ENCODE assay signal across 19 cellular contexts in genomic region chr9:3436629-3437028, GRCh38.
DNase-seq lines count a peak whose midpoint lies in the region; FAIRE-seq and TF ChIP-seq lines count a peak whose summit lies in the region.
"Had no signal": no experiment of that assay in that cellular context is flagged by ENCODE, and none has a peak within 500 bp of the region (broad histone marks: within the 10 kb centered on the region; RNA-seq: fewer than 3 reads in every experiment).

No MANE protein-coding gene starts in this region.

- TF ChIP-seq CTCF in bronchial epithelial cell (IDR thresholded peaks at IDR 0.05; ENCODE audit: insufficient read depth, low read length, severe bottlenecking) (no peak), mesothelial cell of epicardium (IDR thresholded peaks at IDR 0.05; ENCODE audit: unreplicated experiment) (no peak), GM13977 (IDR thresholded peaks at IDR 0.05; ENCODE audit: extremely low read depth, insufficient read depth, missing control alignments) (no peak), GM10248 (IDR thresholded peaks at IDR 0.05; ENCODE audit: control extremely low read depth, extremely low read depth, low read depth, missing control alignments) (no peak)

- H3K27ac Mint-ChIP-seq in mesothelial cell of epicardium: peak overlapping the region; percentile 17
- H3K27ac Mint-ChIP-seq: activated CD4-positive, alpha-beta T cell treated with anti-CD3 and anti-CD28 coated beads, Interleukin-2, amount 10 ng/mL, durations not matched to agents 24 days and 14 days; progenitor cell of endocrine pancreas had no signal

- H3K4me3 Mint-ChIP-seq in mesothelial cell of epicardium: no peak overlapping the region
- H3K4me3 Mint-ChIP-seq: activated CD4-positive, alpha-beta T cell treated with anti-CD3 and anti-CD28 coated beads, Interleukin-2, amount 10 ng/mL, durations not matched to agents 24 days and 14 days had no signal

- no peak overlapping the region for H3K4me3 ChIP-seq in bronchial epithelial cell (ENCODE audit: low read depth, low read length)
- H3K4me3 ChIP-seq: BLaER1, colonic mucosa, gastrocnemius medialis had no signal

- no peaks in the 10 kb centered on the region for H3K27me3 Mint-ChIP-seq in mesothelial cell of epicardium (ENCODE audit: low read depth)
- H3K27me3 Mint-ChIP-seq: activated CD4-positive, alpha-beta T cell treated with anti-CD3 and anti-CD28 coated beads, Interleukin-2, amount 10 ng/mL, durations not matched to agents 24 days and 14 days; progenitor cell of endocrine pancreas had no signal

- no peak for FAIRE-seq in bronchial epithelial cell (lab: Jason Lieb, UNC)

- POLR2A ChIA-PET in GM10248 (lab: Yijun Ruan, JAX): no interaction called here

- DNase-seq in GM04504 (ENCODE audit: low read depth) (peak; percentile 26), NCI-H1105 (lab: John Stamatoyannopoulos, UW) (peak; percentile 64), bronchial epithelial cell (ENCODE audit: low read depth) (peak; percentile 68), mesothelial cell of epicardium (ENCODE audit: low spot score in 2 of 2, unreplicated experiment in 2 of 2) (no peak), GM13977 (ENCODE audit: low spot score) (no peak), T-helper 9 cell (no peak), GM10248 (ENCODE audit: extremely low spot score) (no peak)
- DNase-seq: activated CD4-positive, alpha-beta T cell treated with anti-CD3 and anti-CD28 coated beads, Interleukin-2, amount 10 ng/mL, durations not matched to agents 24 days and 14 days; activated CD8-positive, alpha-beta memory T cell treated with anti-CD3 and anti-CD28 coated beads, Interleukin-2, amount 50 U/mL, for 48 hours; activated gamma-delta T cell treated with Interleukin-2 at 50 U/mL for 16 hours; colonic mucosa; gastrocnemius medialis; left cardiac atrium; midbrain; NCI-H1048; NCI-H2227 treated with DMSO at 0.1 percent for 48 hours; RPMI8226 had no signal

- in situ Hi-C loops in GM13977 (cut with MboI; ENCODE audit: low pct_unique_long_range_greater_than_20kb, low sequenced_read_pairs, unreplicated experiment): loop anchor here (10.0 kb wide), 1 partner anchor 202 kb away; no protein-coding TSS in a partner anchor

- no peaks in the 10 kb centered on the region for H3K27me3 ChIP-seq in bronchial epithelial cell (ENCODE audit: control insufficient read depth, insufficient read depth, low read length)
- H3K27me3 ChIP-seq: BLaER1, colonic mucosa, gastrocnemius medialis had no signal

- H3K36me3 ChIP-seq in bronchial epithelial cell (ENCODE audit: control insufficient read depth, insufficient read depth, low read length): no peaks in the 10 kb centered on the region
- H3K36me3 ChIP-seq: colonic mucosa, gastrocnemius medialis had no signal

- H3K36me3 Mint-ChIP-seq in mesothelial cell of epicardium: peaks cover 17% of the 10 kb centered on the region

- H3K4me1 Mint-ChIP-seq in mesothelial cell of epicardium: peaks cover 7% of the 10 kb centered on the region
- H3K4me1 Mint-ChIP-seq: activated CD4-positive, alpha-beta T cell treated with anti-CD3 and anti-CD28 coated beads, Interleukin-2, amount 10 ng/mL, durations not matched to agents 24 days and 14 days had no signal

- H3K9me3 Mint-ChIP-seq in mesothelial cell of epicardium: peaks cover 11% of the 10 kb centered on the region

- CTCF ChIA-PET in GM10248 (lab: Yijun Ruan, JAX): interaction anchor here (1.0 to 1.5 kb wide), 2 partner anchors 14 to 37 kb away, joined by 3 read pairs; no protein-coding TSS in a partner anchor

Comparison
In these comparisons a context has a peak if more than half of its experiments do, and no peak if none do; other contexts are left out.
1. DNase-seq: peak in GM04504 (single experiment), NCI-H1105 (single experiment) and bronchial epithelial cell (single experiment); none in mesothelial cell of epicardium (0 of 2), GM13977 (single experiment), T-helper 9 cell (single experiment) and GM10248 (single experiment).